ENCODE assay signal across 28 cellular contexts in the genomic region with DNA sequence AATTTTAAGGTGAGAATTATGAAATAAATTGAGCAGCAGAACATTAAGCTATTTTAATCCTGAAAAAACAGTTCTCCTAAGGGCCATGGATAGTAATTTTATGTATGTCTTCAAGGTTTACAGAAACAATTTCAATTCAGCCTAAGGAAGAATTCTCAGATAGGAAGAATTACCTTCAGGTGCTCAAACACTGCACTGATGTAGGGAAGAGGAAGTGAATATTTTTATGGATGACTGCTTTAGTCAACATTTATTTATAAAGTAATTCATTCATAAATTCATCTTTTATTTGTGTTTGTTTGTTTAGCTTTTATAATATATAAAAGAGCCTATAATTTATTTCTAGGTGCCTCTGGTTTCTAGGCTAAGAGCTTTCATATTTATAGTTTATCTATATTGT.
"Had no signal": no experiment of that assay in that cellular context is flagged by ENCODE, and none has a peak within 500 bp of the region (broad histone marks: within the 10 kb centered on the region; RNA-seq: fewer than 3 reads in every experiment).

No MANE protein-coding gene starts in this region.

- H3K36me3 ChIP-seq: ascending aorta, breast epithelium, cardiac muscle cell, colonic mucosa, esophagus squamous epithelium, gastroesophageal sphincter had no signal

- H3K27me3 ChIP-seq: ascending aorta, breast epithelium, cardiac muscle cell, colonic mucosa, esophagus squamous epithelium, gastroesophageal sphincter had no signal

- H3K9me3 ChIP-seq: ascending aorta, breast epithelium, colonic mucosa, esophagus squamous epithelium, gastroesophageal sphincter had no signal

- H3K27ac ChIP-seq: ascending aorta, breast epithelium, cardiac muscle cell, colonic mucosa, epithelial cell of prostate, esophagus squamous epithelium, gastroesophageal sphincter had no signal

- DNase-seq: activated CD4-positive, alpha-beta memory T cell treated with anti-CD3 and anti-CD28 coated beads, Interleukin-2, amount 10 ng/mL, durations not matched to agents 7 days and 5 days; activated CD4-positive, alpha-beta T cell treated with anti-CD3 and anti-CD28 coated beads for 1 hour; activated CD4-positive, alpha-beta T cell treated with anti-CD3 and anti-CD28 coated beads for 4 hours; activated CD4-positive, alpha-beta T cell treated with anti-CD3 and anti-CD28 coated beads, Interleukin-2, amount 10 ng/mL, durations not matched to agents 7 days and 5 days; activated CD4-positive, alpha-beta T cell treated with anti-CD3 and anti-CD28 coated beads, Interleukin-2, amount 50 U/mL, for 4 hours; activated CD8-positive, alpha-beta memory T cell treated with anti-CD3 and anti-CD28 coated beads, Interleukin-2, amount 50 U/mL, for 48 hours; activated gamma-delta T cell; activated naive CD4-positive, alpha-beta T cell; activated naive CD4-positive, alpha-beta T cell treated with anti-CD3 and anti-CD28 coated beads, Interleukin-2, amount 10 ng/mL, durations not matched to agents 7 days and 5 days; activated naive CD8-positive, alpha-beta T cell treated with anti-CD3 and anti-CD28 coated beads, Interleukin-2, amount 10 ng/mL, durations not matched to agents 7 days and 5 days; activated T-cell treated with anti-CD3 and anti-CD28 coated beads for 4 hours; activated T-cell treated with anti-CD3 and anti-CD28 coated beads, Interleukin-2, amount 50 U/mL, for 24 hours; activated T-cell treated with anti-CD3 and anti-CD28 coated beads, Interleukin-2, amount 50 U/mL, for 72 hours; central memory CD4-positive, alpha-beta T cell; cerebellar nuclear complex; colonic mucosa; effector CD8-positive, alpha-beta T cell; esophagus squamous epithelium; foreskin melanocyte; head of caudate nucleus; T-helper 2 cell had no signal

- H3K4me3 ChIP-seq: ascending aorta, breast epithelium, cardiac muscle cell, colonic mucosa, esophagus squamous epithelium, gastroesophageal sphincter had no signal

- ATAC-seq: activated naive CD4-positive, alpha-beta T cell treated with anti-CD3 and anti-CD28 coated beads, Interleukin-2, amount 50 U/mL, for 72 hours; activated T-cell treated with anti-CD3 and anti-CD28 coated beads, Interleukin-2, amount 50 U/mL, for 72 hours; gastroesophageal sphincter; WTC11 had no signal

- H3K4me1 ChIP-seq: ascending aorta, breast epithelium, colonic mucosa, esophagus squamous epithelium, gastroesophageal sphincter had no signal
